ENCODE assay signal across 23 cellular contexts in genomic region chr2:43934567-43934966, GRCh38.
DNase-seq lines count a peak whose midpoint lies in the region; ATAC-seq and TF ChIP-seq lines count a peak whose summit lies in the region.
"Had no signal": no experiment of that assay in that cellular context is flagged by ENCODE, and none has a peak within 500 bp of the region (broad histone marks: within the 10 kb centered on the region; RNA-seq: fewer than 3 reads in every experiment).

No MANE protein-coding gene starts in this region.

- H3K27me3 Mint-ChIP-seq in MCF 10A (ENCODE audit: insufficient read depth, unreplicated experiment), result no peaks in the 10 kb centered on the region
- no peaks in the 10 kb centered on the region for H3K27me3 Mint-ChIP-seq in activated T-helper 17 cell treated with anti-CD3 and anti-CD28 coated beads, Interleukin-2, amount 50 U/mL, for 72 hours
- H3K27me3 Mint-ChIP-seq in naive thymus-derived CD4-positive, alpha-beta T cell, result no peaks in the 10 kb centered on the region
- H3K27me3 Mint-ChIP-seq: B cell had no signal

- POLR2A ChIA-PET in MCF 10A (lab: Yijun Ruan, JAX), result interaction anchor here (0.6 to 1.5 kb wide), 2 partner anchors 10 to 15 kb away, joined by 3 to 5 read pairs; no protein-coding TSS in a partner anchor
- POLR2A ChIA-PET in naive thymus-derived CD4-positive, alpha-beta T cell (lab: Charles Lee), result no interaction called here

- H3K4me3 ChIP-seq in breast epithelium, result no peak overlapping the region
- no peak overlapping the region for H3K4me3 ChIP-seq in fibroblast of pulmonary artery (replicated peaks; ENCODE audit: low read depth, low read length)
- H3K4me3 ChIP-seq in naive thymus-derived CD4-positive, alpha-beta T cell (ENCODE audit: low read length), result no peak overlapping the region
- H3K4me3 ChIP-seq: ascending aorta, colonic mucosa, gastrocnemius medialis, stomach had no signal

- H3K4me3 Mint-ChIP-seq in MCF 10A (ENCODE audit: unreplicated experiment), result no peak overlapping the region
- no peak overlapping the region for H3K4me3 Mint-ChIP-seq in activated T-helper 17 cell treated with anti-CD3 and anti-CD28 coated beads, Interleukin-2, amount 50 U/mL, for 72 hours
- no peak overlapping the region for H3K4me3 Mint-ChIP-seq in naive thymus-derived CD4-positive, alpha-beta T cell
- H3K4me3 Mint-ChIP-seq: B cell, mesothelial cell of epicardium, nephron progenitor cell had no signal

- BruUV-seq in MCF 10A (replicated peaks; lab: Mats Ljungman, UMichigan), result no TSS peak

- TF ChIP-seq CTCF in MCF 10A (IDR thresholded peaks at IDR 0.05; ENCODE audit: unreplicated experiment) (no peak), breast epithelium (IDR thresholded peaks at IDR 0.05) (no peak), fibroblast of pulmonary artery (IDR thresholded peaks at IDR 0.05; ENCODE audit: low read length, missing control alignments) (no peak)

- no peaks in the 10 kb centered on the region for H3K9me3 ChIP-seq in breast epithelium
- H3K9me3 ChIP-seq in naive thymus-derived CD4-positive, alpha-beta T cell (ENCODE audit: control insufficient read depth in 2 of 3, low read length in 3 of 3), result no peaks in the 10 kb centered on the region
- H3K9me3 ChIP-seq: ascending aorta, colonic mucosa, gastrocnemius medialis, stomach had no signal

- no peaks in the 10 kb centered on the region for H3K9me3 Mint-ChIP-seq in MCF 10A (ENCODE audit: unreplicated experiment)
- H3K9me3 Mint-ChIP-seq in activated T-helper 17 cell treated with anti-CD3 and anti-CD28 coated beads, Interleukin-2, amount 50 U/mL, for 72 hours, result no peaks in the 10 kb centered on the region
- no peaks in the 10 kb centered on the region for H3K9me3 Mint-ChIP-seq in naive thymus-derived CD4-positive, alpha-beta T cell
- H3K9me3 Mint-ChIP-seq: mesothelial cell of epicardium, nephron progenitor cell had no signal

- TF ChIP-seq POLR2A in breast epithelium (IDR thresholded peaks at IDR 0.05), result no peak

- DNase-seq in MCF 10A (ENCODE audit: unreplicated experiment) (peak; percentile 1), breast epithelium (ENCODE audit: low spot score in 2 of 2) (no peak), fibroblast of pulmonary artery (ENCODE audit: low read depth) (peak; percentile 16), NCI-H1694 treated with DMSO at 0.1 percent for 48 hours (lab: John Stamatoyannopoulos, UW) (no peak), AG08396 (ENCODE audit: low spot score) (no peak)
- DNase-seq in naive thymus-derived CD4-positive, alpha-beta T cell, result no peak
- no peak for DNase-seq in stimulated activated CD4-positive, alpha-beta T cell treated with anti-CD3 and anti-CD28 coated beads, Interleukin-2, amount 100 ng/mL, for 48 hours
- DNase-seq: activated effector memory CD4-positive, alpha-beta T cell treated with Interleukin-2 at 50 U/mL for 16 hours; colonic mucosa; COR-L47; gastrocnemius medialis; left colon; NCI-H1048; NCI-H524; nephron progenitor cell; stimulated activated CD4-positive, alpha-beta T cell treated with anti-CD3 and anti-CD28 coated beads, Interleukin-2, amount 100 ng/mL, for 24 hours; stomach; trophoblast cell had no signal

- peak; percentile 96 for ATAC-seq in activated T-helper 17 cell treated with anti-CD3 and anti-CD28 coated beads, Interleukin-2, amount 50 U/mL, for 72 hours (replicated peaks)
- ATAC-seq in naive thymus-derived CD4-positive, alpha-beta T cell, result no peak
- ATAC-seq: gastrocnemius medialis, left colon had no signal

- H3K27ac ChIP-seq in breast epithelium, result no peak overlapping the region
- no peak overlapping the region for H3K27ac ChIP-seq in naive thymus-derived CD4-positive, alpha-beta T cell (ENCODE audit: low read depth, low read length)
- H3K27ac ChIP-seq: ascending aorta, colonic mucosa, gastrocnemius medialis, KMS-11, stomach had no signal

- H3K36me3 ChIP-seq in breast epithelium, result no peaks in the 10 kb centered on the region
- peaks cover 0 to 31% (median 9%) of the 10 kb centered on the region in 3 experiments for H3K36me3 ChIP-seq in naive thymus-derived CD4-positive, alpha-beta T cell (ENCODE audit: control insufficient read depth in 2 of 3, insufficient read depth in 3 of 3, low read length in 3 of 3)
- H3K36me3 ChIP-seq: colonic mucosa had no signal

- H3K4me1 ChIP-seq in breast epithelium, result no peaks in the 10 kb centered on the region
- no peaks in the 10 kb centered on the region for H3K4me1 ChIP-seq in naive thymus-derived CD4-positive, alpha-beta T cell (ENCODE audit: control insufficient read depth in 2 of 2, insufficient read depth in 2 of 2, low read length in 2 of 2)
- H3K4me1 ChIP-seq: ascending aorta, colonic mucosa, gastrocnemius medialis, stomach had no signal

- intact Hi-C loops in MCF 10A (cut with micrococcal nuclease) (no loop called here), breast epithelium (cut with DNase I; ENCODE audit: low total_unique reads) (no loop called here)
- intact Hi-C loops in naive thymus-derived CD4-positive, alpha-beta T cell (cut with micrococcal nuclease), result no loop called here

- H3K4me1 Mint-ChIP-seq in MCF 10A (ENCODE audit: insufficient read depth, unreplicated experiment), result no peaks in the 10 kb centered on the region
- H3K4me1 Mint-ChIP-seq in activated T-helper 17 cell treated with anti-CD3 and anti-CD28 coated beads, Interleukin-2, amount 50 U/mL, for 72 hours, result peaks cover 10% of the 10 kb centered on the region
- peaks cover 0 to 6% (median 0%) of the 10 kb centered on the region in 7 donors for H3K4me1 Mint-ChIP-seq in naive thymus-derived CD4-positive, alpha-beta T cell
- H3K4me1 Mint-ChIP-seq: B cell, mesothelial cell of epicardium, nephron progenitor cell had no signal

- no peak overlapping the region for H3K27ac Mint-ChIP-seq in MCF 10A (ENCODE audit: low read depth, unreplicated experiment)
- H3K27ac Mint-ChIP-seq in activated T-helper 17 cell treated with anti-CD3 and anti-CD28 coated beads, Interleukin-2, amount 50 U/mL, for 72 hours, result peak overlapping the region; percentile 58
- H3K27ac Mint-ChIP-seq in naive thymus-derived CD4-positive, alpha-beta T cell, result no peak overlapping the region
- H3K27ac Mint-ChIP-seq: B cell, mesothelial cell of epicardium, nephron progenitor cell had no signal

- H3K27me3 ChIP-seq in breast epithelium, result no peaks in the 10 kb centered on the region
- H3K27me3 ChIP-seq in naive thymus-derived CD4-positive, alpha-beta T cell (ENCODE audit: control insufficient read depth in 2 of 2, insufficient read depth in 2 of 2, low read length in 2 of 2), result no peaks in the 10 kb centered on the region
- H3K27me3 ChIP-seq: ascending aorta, colonic mucosa, gastrocnemius medialis, stomach had no signal

- CTCF ChIA-PET in MCF 10A (lab: Yijun Ruan, JAX), result interaction anchor here (0.6 to 0.7 kb wide), 2 partner anchors 34 to 356 kb away, joined by 3 to 4 read pairs; no protein-coding TSS in a partner anchor
- CTCF ChIA-PET in naive thymus-derived CD4-positive, alpha-beta T cell (lab: Charles Lee), result no interaction called here

- peaks cover 76% of the 10 kb centered on the region for H3K36me3 Mint-ChIP-seq in MCF 10A (ENCODE audit: insufficient read depth, unreplicated experiment)
- H3K36me3 Mint-ChIP-seq in activated T-helper 17 cell treated with anti-CD3 and anti-CD28 coated beads, Interleukin-2, amount 50 U/mL, for 72 hours (ENCODE audit: low read depth), result peaks cover 96% of the 10 kb centered on the region
- H3K36me3 Mint-ChIP-seq in naive thymus-derived CD4-positive, alpha-beta T cell, result peaks cover 4 to 42% (median 20%) of the 10 kb centered on the region in 5 donors

Comparison
In these comparisons a context has a peak if more than half of its experiments do, and no peak if none do; other contexts are left out.
1. DNase-seq: peak in MCF 10A (single experiment) and fibroblast of pulmonary artery (single experiment); none in breast epithelium (0 of 2), naive thymus-derived CD4-positive, alpha-beta T cell (0 of 9), NCI-H1694 treated with DMSO at 0.1 percent for 48 hours (single experiment), AG08396 (single experiment) and stimulated activated CD4-positive, alpha-beta T cell treated with anti-CD3 and anti-CD28 coated beads, Interleukin-2, amount 100 ng/mL, for 48 hours (0 of 2).